In genomic region chr7:20330176-20330796, GRCh38 we compare ENCODE assay signal across 1 cellular context.
TF ChIP-seq lines count a peak whose summit lies in the region.

No MANE protein-coding gene starts in this region.

TF ChIP-seq in GM12878, 131 proteins besides CTCF, POLR2A, EP300 and RAD21 (continued from another document):
- TF ChIP-seq RELB (IDR thresholded peaks at IDR 0.05; ENCODE audit: low read depth) (peak; percentile 72; the same call in 1 of the 2 replicates), ATF7 (IDR thresholded peaks at IDR 0.05; ENCODE audit: low read depth) (peak; percentile 89), SIN3A (IDR thresholded peaks at IDR 0.05; ENCODE audit: low read depth, low read length) (0 out of 2 replicates have a peak, but pooled peaks have one; percentile 32), RB1 (IDR thresholded peaks at IDR 0.05; ENCODE audit: borderline replicate concordance) (no peak), ESRRA (IDR thresholded peaks at IDR 0.05; ENCODE audit: low read length) (no peak), FOS (IDR thresholded peaks at IDR 0.05; ENCODE audit: borderline replicate concordance, extremely low read depth, insufficient read length) (no peak), MEF2A (IDR thresholded peaks at IDR 0.05; ENCODE audit: insufficient read depth, low read depth, low read length) (0 out of 2 replicates have a peak, but pooled peaks have one; percentile 16), ATF2 (IDR thresholded peaks at IDR 0.05; ENCODE audit: low read length) (peak; percentile 47; the same call in 1 of the 2 replicates), NBN (IDR thresholded peaks at IDR 0.05) (peak; percentile 81; the same call in 1 of the 2 replicates), E2F8 (IDR thresholded peaks at IDR 0.05; ENCODE audit: low read depth, partially characterized antibody) (no peak), POLR2AphosphoS2 (IDR thresholded peaks at IDR 0.05; ENCODE audit: low read depth, low read length) (no peak; the same call in 1 of the 2 replicates), DPF2 (IDR thresholded peaks at IDR 0.05) (no peak; the same call in 1 of the 2 replicates), STAT1 (conservative IDR thresholded peaks at IDR 0.05) (no peak), TCF12 (IDR thresholded peaks at IDR 0.05; ENCODE audit: low read depth, low read length) (peak; percentile 48; the same call in 1 of the 2 replicates), NFIC (IDR thresholded peaks at IDR 0.05; ENCODE audit: low read depth, low read length) (peak; percentile 66), CBFB (IDR thresholded peaks at IDR 0.05; ENCODE audit: low read depth) (peak; percentile 47), JUNB (IDR thresholded peaks at IDR 0.05) (peak; percentile 45; the same call in 1 of the 2 replicates), JUND (IDR thresholded peaks at IDR 0.05; ENCODE audit: low read depth, low read length) (peak; percentile 14; the same call in 1 of the 2 replicates), PKNOX1 (IDR thresholded peaks at IDR 0.05) (no peak), IRF3 (IDR thresholded peaks at IDR 0.05) (no peak), IKZF2 (IDR thresholded peaks at IDR 0.05) (peak; percentile 87), TBL1XR1 (IDR thresholded peaks at IDR 0.05; ENCODE audit: low read depth, low read length) (peak; percentile 15; the same call in 1 of the 2 replicates), SKIL (IDR thresholded peaks at IDR 0.05; ENCODE audit: low read depth, poor library complexity, severe bottlenecking) (no peak), PAX5 (IDR thresholded peaks at IDR 0.05; ENCODE audit: borderline replicate concordance, low read depth, low read length) (peak; percentile 83; the same call in 1 of the 2 replicates), POU2F2 (IDR thresholded peaks at IDR 0.05; ENCODE audit: borderline replicate concordance, low read depth, low read length) (peak; percentile 7; the same call in 1 of the 3 replicates), POLR2AphosphoS5 (IDR thresholded peaks at IDR 0.05; ENCODE audit: low read length) (peak; percentile 73; the same call in 1 of the 2 replicates)
